ENCODE assay signal across 8 cellular contexts in the genomic region with DNA sequence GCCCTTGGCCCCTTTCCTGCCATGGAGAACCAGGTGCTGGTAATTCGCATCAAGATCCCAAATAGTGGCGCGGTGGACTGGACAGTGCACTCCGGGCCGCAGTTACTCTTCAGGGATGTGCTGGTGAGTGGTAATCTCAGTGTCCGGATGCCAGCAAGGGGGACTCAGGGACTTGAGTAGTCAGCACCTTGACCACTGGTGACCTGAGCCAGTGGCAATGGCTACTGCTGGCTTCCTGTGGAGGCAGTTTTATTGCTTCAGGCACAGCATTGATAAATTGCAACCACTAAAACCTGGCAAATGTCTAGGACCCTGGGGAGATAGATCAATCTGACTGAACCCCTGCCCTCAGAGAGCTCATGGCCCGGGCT. TPM values are rescaled to one million over a fixed set of nuclear protein-coding genes. Genes with fewer than 3 reads are reported as not detected.
A peak's percentile ranks its signal among the peaks of the same experiment; 100 is the strongest.
DNase-seq lines count a peak whose midpoint lies in the region; ATAC-seq and TF ChIP-seq lines count a peak whose summit lies in the region.

No MANE protein-coding gene starts in this region.

- H3K27me3 ChIP-seq in A673 (replicated peaks; ENCODE audit: insufficient read depth, low read depth, low read length, poor library complexity) (no peaks in the 10 kb centered on the region), HUES6 (ENCODE audit: control insufficient read depth, insufficient read depth, low read length) (no peaks in the 10 kb centered on the region)

- H3K27me3 Mint-ChIP-seq in MCF 10A (ENCODE audit: insufficient read depth, unreplicated experiment) = no peaks in the 10 kb centered on the region

- H3K27ac ChIP-seq in A673 (ENCODE audit: low read depth, low read length, poor library complexity, severe bottlenecking) (peak overlapping the region; percentile 87), HUES6 (ENCODE audit: low read depth, low read length) (no peak overlapping the region), temporal lobe (ENCODE audit: low read depth, low read length) (peak overlapping the region; percentile 83)

- H3K36me3 Mint-ChIP-seq in MCF 10A (ENCODE audit: insufficient read depth, unreplicated experiment) = no peaks in the 10 kb centered on the region

- H3K36me3 ChIP-seq in A673 (ENCODE audit: insufficient read depth, low read length, poor library complexity, severe bottlenecking) (peaks cover 4% of the 10 kb centered on the region), HUES6 (ENCODE audit: control insufficient read depth, insufficient read depth, low read length) (peaks cover 14% of the 10 kb centered on the region; the same call in 1 of the 2 replicates)

- no peak for DNase-seq in A673 (ENCODE audit: low spot score)
- no peak for DNase-seq in MCF 10A (ENCODE audit: unreplicated experiment)
- peak; percentile 74 for DNase-seq in left kidney (ENCODE audit: low read depth, low spot score)
- no peak for DNase-seq in NCI-H2081 treated with DMSO at 0.1 percent for 48 hours (lab: John Stamatoyannopoulos, UW)
- no peak for DNase-seq in UCSD-AML1 (lab: John Stamatoyannopoulos, UW; ENCODE audit: unreplicated experiment)

- H3K9me3 Mint-ChIP-seq in MCF 10A (ENCODE audit: unreplicated experiment) = no peaks in the 10 kb centered on the region

- POLR2A ChIA-PET in A673 (lab: Charles Lee; ENCODE audit: low non-redundant PET) (no interaction called here), MCF 10A (lab: Yijun Ruan, JAX) (interaction anchor here (1.1 to 5.6 kb wide), 4 partner anchors 11 to 22 kb away, joined by 3 to 91 read pairs (median 8); partner anchors contain the start of gene C15orf61)

- peaks cover 15% of the 10 kb centered on the region for H3K4me1 Mint-ChIP-seq in MCF 10A (ENCODE audit: insufficient read depth, unreplicated experiment)

- no peak for TF ChIP-seq CTCF in A673 (conservative IDR thresholded peaks at IDR 0.05; ENCODE audit: low read depth, low read length)
- TF ChIP-seq CTCF in MCF 10A (IDR thresholded peaks at IDR 0.05; ENCODE audit: unreplicated experiment) = no peak

- H3K4me3 Mint-ChIP-seq in MCF 10A (ENCODE audit: unreplicated experiment) = peak overlapping the region; percentile 96

- no peaks in the 10 kb centered on the region for H3K9me3 ChIP-seq in A673 (ENCODE audit: low read depth, low read length, poor library complexity, severe bottlenecking)
- no peaks in the 10 kb centered on the region for H3K9me3 ChIP-seq in HUES6 (ENCODE audit: control insufficient read depth, insufficient read depth, low read depth, low read length)

- peak overlapping the region; percentile 89 for H3K27ac Mint-ChIP-seq in MCF 10A (ENCODE audit: low read depth, unreplicated experiment)

- no peak for ATAC-seq in GM18511 (IDR thresholded peaks at IDR 0.05; ENCODE audit: unreplicated experiment)

- BruUV-seq in A673 (replicated peaks; lab: Mats Ljungman, UMichigan) (no TSS peak), MCF 10A (replicated peaks; lab: Mats Ljungman, UMichigan) (no TSS peak)

- H3K4me3 ChIP-seq in A673 (ENCODE audit: low read depth, low read length, poor library complexity, severe bottlenecking) (peak overlapping the region; percentile 66), HUES6 (ENCODE audit: low read depth, low read length) (peak overlapping the region; percentile 91)

- H3K4me1 ChIP-seq in A673 (ENCODE audit: insufficient read depth, low read length, poor library complexity, severe bottlenecking) (peaks cover 18% of the 10 kb centered on the region), HUES6 (ENCODE audit: control insufficient read depth, insufficient read depth, low read length) (peaks cover 11% of the 10 kb centered on the region)

- CTCF ChIA-PET in A673 (lab: Charles Lee) = no interaction called here
- CTCF ChIA-PET in MCF 10A (lab: Yijun Ruan, JAX) = no interaction called here

- peak overlapping the region; percentile 81 for H3K9ac ChIP-seq in HUES6 (ENCODE audit: low read length)

- intact Hi-C loops in A673 (cut with micrococcal nuclease; ENCODE audit: unreplicated experiment) (no loop called here), MCF 10A (cut with micrococcal nuclease) (loop anchor here (2.0 kb wide), 1 partner anchor 289 kb away; no protein-coding TSS in a partner anchor)

RNA-seq across cellular contexts. Expression of gene MAP2K5, which starts 0.8 kb away (rescaled TPM):
- 52.6 and 62.8 TPM in 2 replicates for total RNA-seq in A673 (2021)
- total RNA-seq in MCF 10A (2022) = 24.4 and 29.0 TPM in 2 replicates
- 12.3 TPM for total RNA-seq in temporal lobe

RNA-seq across cellular contexts. Expression of gene C15orf61, which starts 22.4 kb away (rescaled TPM):
- total RNA-seq in A673 (2021) (6.0 and 6.3 TPM in 2 replicates), MCF 10A (2022) (7.9 and 10.5 TPM in 2 replicates), temporal lobe (11.3 TPM)
